22 cellular contexts compared by ENCODE assay signal in genomic region chr1:89257036-89257435, GRCh38. TPM values are rescaled to one million over a fixed set of nuclear protein-coding genes. Genes with fewer than 3 reads are reported as not detected.
A peak's percentile ranks its signal among the peaks of the same experiment; 100 is the strongest.
DNase-seq lines count a peak whose midpoint lies in the region; ATAC-seq lines count a peak whose summit lies in the region.
"Had no signal": no experiment of that assay in that cellular context is flagged by ENCODE, and none has a peak within 500 bp of the region (broad histone marks: within the 10 kb centered on the region; RNA-seq: fewer than 3 reads in every experiment).

No MANE protein-coding gene starts in this region.

- no peak for DNase-seq in T-helper 2 cell treated with Interferon-gamma antibody and Interleukin-4, amounts not matched to agents 5 μg/mL and 100 μg/mL, for 36 hours (ENCODE audit: low spot score)
- DNase-seq in T-helper 2 cell, result no peak
- DNase-seq in Jurkat, Clone E6-1 (ENCODE audit: low read depth, low spot score), result peak; percentile 27
- no peak for DNase-seq in activated CD8-positive, alpha-beta T cell treated with anti-CD3 and anti-CD28 coated beads, Interleukin-2, amount 10 ng/mL, durations not matched to agents 7 days and 5 days
- no peak for DNase-seq in natural killer cell treated with Interleukin-12 subunit alpha and Interleukin-12 subunit beta and Interleukin-15 and Interleukin-18, amount 100 ng/mL, for 72 hours (ENCODE audit: low spot score)
- no peak for DNase-seq in stimulated activated CD4-positive, alpha-beta T cell treated with anti-CD3 and anti-CD28 coated beads, Interleukin-12 subunit alpha, Interleukin-12 subunit beta, amount 100 ng/mL, for 4 hours
- no peak for DNase-seq in NCI-H1105 (lab: John Stamatoyannopoulos, UW)
- DNase-seq: DMS79, islet precursor cell, Karpas-422, NCI-H1436 treated with DMSO at 0.1 percent for 48 hours, NCI-H82, SW 1271, tibial artery had no signal

- no peak for ATAC-seq in activated CD8-positive, alpha-beta T cell treated with anti-CD3 and anti-CD28 coated beads, Interleukin-2, amount 10 ng/mL, durations not matched to agents 7 days and 5 days
- ATAC-seq in natural killer cell treated with Interleukin-12 subunit alpha and Interleukin-12 subunit beta and Interleukin-15 and Interleukin-18, amount 100 ng/mL, for 72 hours, result no peak
- ATAC-seq in GM21619 (IDR thresholded peaks at IDR 0.05; ENCODE audit: unreplicated experiment), result no peak

- POLR2A ChIA-PET in activated CD8-positive, alpha-beta T cell treated with anti-CD3 and anti-CD28 coated beads, Interleukin-2, amount 10 ng/mL, durations not matched to agents 7 days and 5 days (lab: Charles Lee), result interaction anchor here (2.8 to 4.8 kb wide), 2 partner anchors 58 to 130 kb away, joined by 19 to 33 read pairs; partner anchors contain the start of genes GBP2 and GBP4

- peaks cover 39% of the 10 kb centered on the region for H3K4me1 Mint-ChIP-seq in T-helper 2 cell treated with Interferon-gamma antibody and Interleukin-4, amounts not matched to agents 5 μg/mL and 100 μg/mL, for 36 hours (ENCODE audit: low read depth)
- peaks cover 64% of the 10 kb centered on the region for H3K4me1 Mint-ChIP-seq in activated CD8-positive, alpha-beta T cell treated with anti-CD3 and anti-CD28 coated beads, Interleukin-2, amount 10 ng/mL, durations not matched to agents 7 days and 5 days (ENCODE audit: low read depth)
- peaks cover 58 to 65% of the 10 kb centered on the region in 2 donors for H3K4me1 Mint-ChIP-seq in natural killer cell treated with Interleukin-12 subunit alpha and Interleukin-12 subunit beta and Interleukin-15 and Interleukin-18, amount 100 ng/mL, for 72 hours (ENCODE audit: low read depth in 2 of 2)

- no peak overlapping the region for H3K4me3 Mint-ChIP-seq in T-helper 2 cell treated with Interferon-gamma antibody and Interleukin-4, amounts not matched to agents 5 μg/mL and 100 μg/mL, for 36 hours
- H3K4me3 Mint-ChIP-seq in activated CD8-positive, alpha-beta T cell treated with anti-CD3 and anti-CD28 coated beads, Interleukin-2, amount 10 ng/mL, durations not matched to agents 7 days and 5 days, result no peak overlapping the region
- H3K4me3 Mint-ChIP-seq in natural killer cell treated with Interleukin-12 subunit alpha and Interleukin-12 subunit beta and Interleukin-15 and Interleukin-18, amount 100 ng/mL, for 72 hours, result peak overlapping the region; percentile 30
- H3K4me3 Mint-ChIP-seq: nephron had no signal

- H3K36me3 Mint-ChIP-seq in T-helper 2 cell treated with Interferon-gamma antibody and Interleukin-4, amounts not matched to agents 5 μg/mL and 100 μg/mL, for 36 hours (ENCODE audit: low read depth), result peaks cover 79% of the 10 kb centered on the region
- peaks cover 90% of the 10 kb centered on the region for H3K36me3 Mint-ChIP-seq in activated CD8-positive, alpha-beta T cell treated with anti-CD3 and anti-CD28 coated beads, Interleukin-2, amount 10 ng/mL, durations not matched to agents 7 days and 5 days (ENCODE audit: low read depth)
- H3K36me3 Mint-ChIP-seq in natural killer cell treated with Interleukin-12 subunit alpha and Interleukin-12 subunit beta and Interleukin-15 and Interleukin-18, amount 100 ng/mL, for 72 hours, result peaks cover 68% of the 10 kb centered on the region

- no peaks in the 10 kb centered on the region for H3K27me3 Mint-ChIP-seq in T-helper 2 cell treated with Interferon-gamma antibody and Interleukin-4, amounts not matched to agents 5 μg/mL and 100 μg/mL, for 36 hours (ENCODE audit: low read depth)
- H3K27me3 Mint-ChIP-seq in activated CD8-positive, alpha-beta T cell treated with anti-CD3 and anti-CD28 coated beads, Interleukin-2, amount 10 ng/mL, durations not matched to agents 7 days and 5 days (ENCODE audit: low read depth), result no peaks in the 10 kb centered on the region
- H3K27me3 Mint-ChIP-seq in natural killer cell treated with Interleukin-12 subunit alpha and Interleukin-12 subunit beta and Interleukin-15 and Interleukin-18, amount 100 ng/mL, for 72 hours, result no peaks in the 10 kb centered on the region

- CTCF ChIA-PET in activated CD8-positive, alpha-beta T cell treated with anti-CD3 and anti-CD28 coated beads, Interleukin-2, amount 10 ng/mL, durations not matched to agents 7 days and 5 days (lab: Charles Lee), result interaction anchor here (1.0 to 5.5 kb wide), 3 partner anchors 15 to 130 kb away, joined by 4 to 54 read pairs (median 30); partner anchors contain the start of gene GBP5

- peaks cover 14% of the 10 kb centered on the region for H3K9me3 Mint-ChIP-seq in T-helper 2 cell treated with Interferon-gamma antibody and Interleukin-4, amounts not matched to agents 5 μg/mL and 100 μg/mL, for 36 hours
- H3K9me3 Mint-ChIP-seq in activated CD8-positive, alpha-beta T cell treated with anti-CD3 and anti-CD28 coated beads, Interleukin-2, amount 10 ng/mL, durations not matched to agents 7 days and 5 days (ENCODE audit: insufficient read depth), result peaks cover 52% of the 10 kb centered on the region
- H3K9me3 Mint-ChIP-seq in natural killer cell treated with Interleukin-12 subunit alpha and Interleukin-12 subunit beta and Interleukin-15 and Interleukin-18, amount 100 ng/mL, for 72 hours, result peaks cover 6% of the 10 kb centered on the region
- H3K9me3 Mint-ChIP-seq: nephron had no signal

- H3K4me3 ChIP-seq in Jurkat, Clone E6-1 (ENCODE audit: low read length), result no peak overlapping the region
- H3K4me3 ChIP-seq: ascending aorta; BLaER1 treated with 17β-estradiol and CSF1 and Interleukin-3, amounts not matched to agents 10 nM and 100 nM; lung; prostate gland; skin epidermis; tibial artery had no signal

- peak overlapping the region; percentile 45 for H3K27ac Mint-ChIP-seq in T-helper 2 cell treated with Interferon-gamma antibody and Interleukin-4, amounts not matched to agents 5 μg/mL and 100 μg/mL, for 36 hours
- peak overlapping the region; percentile 41 for H3K27ac Mint-ChIP-seq in activated CD8-positive, alpha-beta T cell treated with anti-CD3 and anti-CD28 coated beads, Interleukin-2, amount 10 ng/mL, durations not matched to agents 7 days and 5 days
- peak overlapping the region; percentile 82 for H3K27ac Mint-ChIP-seq in natural killer cell treated with Interleukin-12 subunit alpha and Interleukin-12 subunit beta and Interleukin-15 and Interleukin-18, amount 100 ng/mL, for 72 hours
- H3K27ac Mint-ChIP-seq: nephron had no signal

RNA-seq across cellular contexts. Expression of gene GBP5, which starts 15.6 kb away (rescaled TPM):
- 3.3 TPM for polyA plus RNA-seq in Jurkat, Clone E6-1 (2012; ENCODE audit: insufficient read depth, insufficient read length)
- total RNA-seq in activated CD8-positive, alpha-beta T cell treated with anti-CD3 and anti-CD28 coated beads, Interleukin-2, amount 10 ng/mL, durations not matched to agents 7 days and 5 days, result 100 to 1,000 TPM; 261 TPM
- 100 to 1,000 TPM; 305 to 573 TPM for total RNA-seq in natural killer cell treated with Interleukin-12 subunit alpha and Interleukin-12 subunit beta and Interleukin-15 and Interleukin-18, amount 100 ng/mL, for 72 hours
- total RNA-seq: ascending aorta, cerebellum had no signal

RNA-seq across cellular contexts. Expression of gene GBP4, which starts 58.3 kb away (rescaled TPM):
- not detected for polyA plus RNA-seq in Jurkat, Clone E6-1 (2012; ENCODE audit: insufficient read depth, insufficient read length)
- 10 to 100 TPM; 51.0 to 60.7 TPM for total RNA-seq in activated CD8-positive, alpha-beta T cell treated with anti-CD3 and anti-CD28 coated beads, Interleukin-2, amount 10 ng/mL, durations not matched to agents 7 days and 5 days
- total RNA-seq in natural killer cell treated with Interleukin-12 subunit alpha and Interleukin-12 subunit beta and Interleukin-15 and Interleukin-18, amount 100 ng/mL, for 72 hours, result 100 to 1,000 TPM in 1 of 2 donors, 10 to 100 TPM in 1; 38.5 to 123 TPM
